In the genomic region with DNA sequence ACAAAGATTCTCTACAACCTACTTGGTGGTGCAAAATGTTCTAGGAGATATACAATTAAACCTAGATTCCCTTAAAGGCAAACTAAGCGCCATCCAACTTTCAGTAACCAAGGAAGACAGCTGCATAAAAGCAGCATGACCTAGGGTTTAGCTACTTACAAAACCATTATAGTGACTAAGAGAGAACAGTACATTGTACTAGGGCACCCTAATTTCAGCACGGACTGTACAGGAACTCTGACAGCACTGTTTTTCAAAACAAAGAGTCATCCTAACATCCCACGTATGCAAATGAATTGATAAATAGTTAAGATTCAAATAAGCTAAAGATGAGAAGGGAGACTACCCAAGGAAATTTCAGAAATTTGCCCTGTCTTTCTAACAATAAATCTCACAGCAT, we compare ENCODE assay signal across 19 cellular contexts. TPM values are rescaled to one million over a fixed set of nuclear protein-coding genes. Genes with fewer than 3 reads are reported as not detected.
DNase-seq lines count a peak whose midpoint lies in the region; ATAC-seq and TF ChIP-seq lines count a peak whose summit lies in the region.
"Had no signal": no experiment of that assay in that cellular context is flagged by ENCODE, and none has a peak within 500 bp of the region (broad histone marks: within the 10 kb centered on the region; RNA-seq: fewer than 3 reads in every experiment).

No MANE protein-coding gene starts in this region.

- TF ChIP-seq POLR2A in gastrocnemius medialis (IDR thresholded peaks at IDR 0.05) = no peak

- H3K27me3 ChIP-seq in gastrocnemius medialis (no peaks in the 10 kb centered on the region), dorsolateral prefrontal cortex (no peaks in the 10 kb centered on the region)
- H3K27me3 ChIP-seq: gastroesophageal sphincter, ovary had no signal

- peak; percentile 37 for ATAC-seq in HG02798 (IDR thresholded peaks at IDR 0.05; ENCODE audit: poor library complexity, unreplicated experiment)
- ATAC-seq in gastrocnemius medialis = peak; percentile 61 to 81
- ATAC-seq: activated CD8-positive, alpha-beta T cell treated with anti-CD3 and anti-CD28 coated beads for 36 hours; gastroesophageal sphincter had no signal

- peaks cover 4 to 13% of the 10 kb centered on the region in 2 donors for H3K4me1 ChIP-seq in gastrocnemius medialis
- H3K4me1 ChIP-seq: Caco-2, gastroesophageal sphincter had no signal

- H3K4me3 ChIP-seq in gastrocnemius medialis = no peak overlapping the region
- H3K4me3 ChIP-seq in dorsolateral prefrontal cortex = no peak overlapping the region
- H3K4me3 ChIP-seq: gastroesophageal sphincter, ovary, thoracic aorta had no signal

- H3K9me3 ChIP-seq in gastrocnemius medialis = no peaks in the 10 kb centered on the region
- H3K9me3 ChIP-seq: Caco-2, gastroesophageal sphincter, ovary, thoracic aorta had no signal

- TF ChIP-seq CTCF in GM13977 (IDR thresholded peaks at IDR 0.05; ENCODE audit: extremely low read depth, insufficient read depth, missing control alignments) = no peak
- TF ChIP-seq CTCF in gastrocnemius medialis (IDR thresholded peaks at IDR 0.05 in 4 of 5, conservative IDR thresholded peaks at IDR 0.05 in 1 of 5) = no peak
- no peak for TF ChIP-seq CTCF in dorsolateral prefrontal cortex (IDR thresholded peaks at IDR 0.05 in 54 of 56, conservative IDR thresholded peaks at IDR 0.05 in 2 of 56; ENCODE audit: low read depth in 1 of 56, partially characterized antibody in 56 of 56)

- intact Hi-C loops in gastrocnemius medialis (cut with DNase I; ENCODE audit: low total_unique reads) (no loop called here), dorsolateral prefrontal cortex (cut with DNase I) (loop anchor here in 1 of 2 donors (10.0 kb wide), 1 partner anchor 64 kb away; no protein-coding TSS in a partner anchor)

- H3K27ac ChIP-seq in gastrocnemius medialis (peak overlapping the region in 1 of 4 donors; percentile 67), dorsolateral prefrontal cortex (peak overlapping the region in 9 of 59 donors; percentile 2 to 53 (median 16))
- H3K27ac ChIP-seq: gastroesophageal sphincter, ovary, thoracic aorta had no signal

- in situ Hi-C loops in GM13977 (cut with MboI; ENCODE audit: low pct_unique_long_range_greater_than_20kb, low sequenced_read_pairs, unreplicated experiment) (loop anchor here (10.0 kb wide), 1 partner anchor 106 kb away; no protein-coding TSS in a partner anchor), gastrocnemius medialis (cut with MboI; ENCODE audit: low sequenced_read_pairs in 4 of 4) (no loop called here)

- H3K36me3 ChIP-seq in gastrocnemius medialis = no peaks in the 10 kb centered on the region
- H3K36me3 ChIP-seq: gastroesophageal sphincter, ovary, thoracic aorta had no signal

- DNase-seq in GM13977 (ENCODE audit: low spot score) = peak; percentile 23
- peak; percentile 16 for DNase-seq in RKO (ENCODE audit: low spot score)
- peak in 1 of 2 donors; percentile 2 for DNase-seq in gastrocnemius medialis
- no peak for DNase-seq in dorsolateral prefrontal cortex
- no peak for DNase-seq in KG1 (lab: John Stamatoyannopoulos, UW)
- no peak for DNase-seq in NCI-H146 treated with DMSO at 0.1 percent for 48 hours (lab: John Stamatoyannopoulos, UW; ENCODE audit: unreplicated experiment)
- DNase-seq: activated CD8-positive, alpha-beta T cell treated with anti-CD3 and anti-CD28 coated beads for 36 hours; activated T-cell treated with anti-CD3 and anti-CD28 coated beads, Interleukin-2, amount 50 U/mL, for 4 hours; AML-193; Caco-2; cortex of kidney; NCI-H1436 treated with DMSO at 0.1 percent for 48 hours; NCI-H2227 treated with DMSO at 0.1 percent for 48 hours; ovary; RPMI8226; stimulated activated CD4-positive, alpha-beta T cell treated with anti-CD3 and anti-CD28 coated beads, Interleukin-2, amount 100 ng/mL, for 48 hours had no signal

RNA-seq across cellular contexts. Expression of a gene that starts 30.0 kb away (rescaled TPM):
- 10 to 100 TPM in 2 of 4 donors, 1 to 10 TPM in 2; 5.0 to 25.0 (median 13.2) TPM for total RNA-seq in gastrocnemius medialis
- 100 to 1,000 TPM in 100 of 120 experiments, 10 to 100 TPM in 20; 42.5 to 205 (median 133) TPM for total RNA-seq in dorsolateral prefrontal cortex

Comparison
In these comparisons a context has a peak if more than half of its experiments do, and no peak if none do; other contexts are left out.
1. DNase-seq: peak in GM13977 (single experiment) and RKO (single experiment); none in dorsolateral prefrontal cortex (0 of 10), KG1 (single experiment) and NCI-H146 treated with DMSO at 0.1 percent for 48 hours (single experiment).